1 cellular context compared by ENCODE assay signal in genomic region chr4:121711263-121712000, GRCh38.
TF ChIP-seq lines count a peak whose summit lies in the region.

No MANE protein-coding gene starts in this region.

TF ChIP-seq in HepG2, 621 proteins besides CTCF, POLR2A, EP300 and RAD21 (continued from another document and continues in another):
- peak; percentile 42; the same call in 1 of the 2 replicates for TF ChIP-seq AHDC1 (CRISPR knock-in tag; IDR thresholded peaks at IDR 0.05; ENCODE audit: borderline replicate concordance)
- no peak for TF ChIP-seq ZNF546 (CRISPR knock-in tag; conservative IDR thresholded peaks at IDR 0.05)
- no peak for TF ChIP-seq NPAS2 (CRISPR knock-in tag; IDR thresholded peaks at IDR 0.05; ENCODE audit: borderline replicate concordance)
- TF ChIP-seq SNAPC5 (CRISPR knock-in tag; IDR thresholded peaks at IDR 0.05; ENCODE audit: borderline replicate concordance), result no peak
- no peak for TF ChIP-seq RELA (CRISPR knock-in tag; IDR thresholded peaks at IDR 0.05)
- TF ChIP-seq TSC22D2 (CRISPR knock-in tag; IDR thresholded peaks at IDR 0.05; ENCODE audit: borderline replicate concordance), result no peak
- no peak for TF ChIP-seq PCBP1 (IDR thresholded peaks at IDR 0.05; ENCODE audit: borderline replicate concordance, low read depth, low read length)
- peak; percentile 86 for TF ChIP-seq HNRNPLL (IDR thresholded peaks at IDR 0.05; ENCODE audit: low read depth, low read length, poor library complexity, severe bottlenecking)
- TF ChIP-seq SMC3 (IDR thresholded peaks at IDR 0.05; ENCODE audit: low read length), result no peak
- peak; percentile 20; the same call in 1 of the 2 replicates for TF ChIP-seq GABPB1 (CRISPR knock-in tag; IDR thresholded peaks at IDR 0.05)
- TF ChIP-seq ZNF331 (CRISPR knock-in tag; IDR thresholded peaks at IDR 0.05), result peak; percentile 61; the same call in 1 of the 2 replicates
- no peak for TF ChIP-seq ZNF543 (CRISPR knock-in tag; IDR thresholded peaks at IDR 0.05)
- no peak for TF ChIP-seq ZZZ3 (CRISPR knock-in tag; IDR thresholded peaks at IDR 0.05; ENCODE audit: borderline replicate concordance)
- TF ChIP-seq, protein P1, sequence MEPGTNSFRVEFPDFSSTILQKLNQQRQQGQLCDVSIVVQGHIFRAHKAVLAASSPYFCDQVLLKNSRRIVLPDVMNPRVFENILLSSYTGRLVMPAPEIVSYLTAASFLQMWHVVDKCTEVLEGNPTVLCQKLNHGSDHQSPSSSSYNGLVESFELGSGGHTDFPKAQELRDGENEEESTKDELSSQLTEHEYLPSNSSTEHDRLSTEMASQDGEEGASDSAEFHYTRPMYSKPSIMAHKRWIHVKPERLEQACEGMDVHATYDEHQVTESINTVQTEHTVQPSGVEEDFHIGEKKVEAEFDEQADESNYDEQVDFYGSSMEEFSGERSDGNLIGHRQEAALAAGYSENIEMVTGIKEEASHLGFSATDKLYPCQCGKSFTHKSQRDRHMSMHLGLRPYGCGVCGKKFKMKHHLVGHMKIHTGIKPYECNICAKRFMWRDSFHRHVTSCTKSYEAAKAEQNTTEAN (CRISPR knock-in tag; conservative IDR thresholded peaks at IDR 0.05), result no peak
- no peak for TF ChIP-seq ATF6 (CRISPR knock-in tag; conservative IDR thresholded peaks at IDR 0.05)
- no peak for TF ChIP-seq KMT2B (CRISPR knock-in tag; IDR thresholded peaks at IDR 0.05)
- TF ChIP-seq ZNF558 (CRISPR knock-in tag; IDR thresholded peaks at IDR 0.05; ENCODE audit: borderline replicate concordance), result no peak
- TF ChIP-seq NCOR1 (IDR thresholded peaks at IDR 0.05; ENCODE audit: borderline replicate concordance, low read length), result no peak
- TF ChIP-seq SIN3A (IDR thresholded peaks at IDR 0.05; ENCODE audit: borderline replicate concordance, low read depth, low read length), result no peak
- peak; percentile 95 for TF ChIP-seq FOSL1 (CRISPR knock-in tag; IDR thresholded peaks at IDR 0.05; ENCODE audit: borderline replicate concordance)
- no peak for TF ChIP-seq KLF13 (CRISPR knock-in tag; IDR thresholded peaks at IDR 0.05)
- TF ChIP-seq PRDM15 (CRISPR knock-in tag; IDR thresholded peaks at IDR 0.05), result no peak
- no peak for TF ChIP-seq THRA (CRISPR knock-in tag; IDR thresholded peaks at IDR 0.05; ENCODE audit: borderline replicate concordance)
- TF ChIP-seq ZBTB37 (CRISPR knock-in tag; IDR thresholded peaks at IDR 0.05), result no peak
- TF ChIP-seq SMAD3 (CRISPR knock-in tag; IDR thresholded peaks at IDR 0.05), result peak; percentile 48; the same call in 1 of the 2 replicates
- TF ChIP-seq DR1 (CRISPR knock-in tag; IDR thresholded peaks at IDR 0.05), result no peak
- TF ChIP-seq ZNF510 (CRISPR knock-in tag; IDR thresholded peaks at IDR 0.05; ENCODE audit: low read depth), result no peak
- TF ChIP-seq ZNF17 (CRISPR knock-in tag; IDR thresholded peaks at IDR 0.05), result no peak
- no peak for TF ChIP-seq RFXANK (CRISPR knock-in tag; IDR thresholded peaks at IDR 0.05)
- TF ChIP-seq ZNF678 (CRISPR knock-in tag; IDR thresholded peaks at IDR 0.05), result no peak
- no peak for TF ChIP-seq SNAPC2 (CRISPR knock-in tag; IDR thresholded peaks at IDR 0.05)
- peak; percentile 45; the same call in 1 of the 2 replicates for TF ChIP-seq NCOA2 (CRISPR knock-in tag; IDR thresholded peaks at IDR 0.05)
- TF ChIP-seq TRIM22 (IDR thresholded peaks at IDR 0.05), result no peak
- no peak for TF ChIP-seq ZNF619 (CRISPR knock-in tag; IDR thresholded peaks at IDR 0.05)
- TF ChIP-seq HDAC2 (CRISPR knock-in tag; IDR thresholded peaks at IDR 0.05), result 0 out of 2 replicates have a peak, but pooled peaks have one; percentile 44
- TF ChIP-seq ZNF75D (CRISPR knock-in tag; IDR thresholded peaks at IDR 0.05; ENCODE audit: borderline replicate concordance), result no peak
- TF ChIP-seq POLR2G (IDR thresholded peaks at IDR 0.05; ENCODE audit: low read depth, low read length), result no peak
- no peak for TF ChIP-seq MAF1 (CRISPR knock-in tag; IDR thresholded peaks at IDR 0.05; ENCODE audit: borderline replicate concordance)
- TF ChIP-seq LRRFIP1 (CRISPR knock-in tag; conservative IDR thresholded peaks at IDR 0.05), result no peak
- TF ChIP-seq ZNF883 (CRISPR knock-in tag; IDR thresholded peaks at IDR 0.05; ENCODE audit: not compliant biosample characterization), result no peak
- TF ChIP-seq NFKBIZ (CRISPR knock-in tag; IDR thresholded peaks at IDR 0.05), result no peak
- no peak for TF ChIP-seq ZKSCAN8 (CRISPR knock-in tag; IDR thresholded peaks at IDR 0.05; ENCODE audit: borderline replicate concordance)
- 0 out of 2 replicates have a peak, but pooled peaks have one; percentile 39 for TF ChIP-seq GATAD2A (CRISPR knock-in tag; IDR thresholded peaks at IDR 0.05)
- TF ChIP-seq, protein P2, sequence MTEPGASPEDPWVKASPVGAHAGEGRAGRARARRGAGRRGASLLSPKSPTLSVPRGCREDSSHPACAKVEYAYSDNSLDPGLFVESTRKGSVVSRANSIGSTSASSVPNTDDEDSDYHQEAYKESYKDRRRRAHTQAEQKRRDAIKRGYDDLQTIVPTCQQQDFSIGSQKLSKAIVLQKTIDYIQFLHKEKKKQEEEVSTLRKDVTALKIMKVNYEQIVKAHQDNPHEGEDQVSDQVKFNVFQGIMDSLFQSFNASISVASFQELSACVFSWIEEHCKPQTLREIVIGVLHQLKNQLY (CRISPR knock-in tag; IDR thresholded peaks at IDR 0.05), result no peak
- TF ChIP-seq JUND (CRISPR knock-in tag; IDR thresholded peaks at IDR 0.05), result peak; percentile 91
